Comparison of ENCODE assay signal across 36 cellular contexts in genomic region chr18:29373000-29373399, GRCh38.
"Had no signal": no experiment of that assay in that cellular context is flagged by ENCODE, and none has a peak within 500 bp of the region (broad histone marks: within the 10 kb centered on the region; RNA-seq: fewer than 3 reads in every experiment).

No MANE protein-coding gene starts in this region.

- H3K27ac Mint-ChIP-seq: activated B cell treated with CpG ODN at 0.5 μM for 24 hours; activated CD4-positive, alpha-beta memory T cell treated with anti-CD3 and anti-CD28 coated beads for 36 hours; activated CD4-positive, alpha-beta T cell treated with anti-CD3 and anti-CD28 coated beads, Interleukin-2, amount 10 ng/mL, durations not matched to agents 24 days and 14 days; activated CD8-positive, alpha-beta T cell treated with anti-CD3 and anti-CD28 coated beads for 36 hours; activated naive CD4-positive, alpha-beta T cell treated with anti-CD3 and anti-CD28 coated beads for 36 hours; activated naive CD4-positive, alpha-beta T cell treated with anti-CD3 and anti-CD28 coated beads, Interleukin-2, amount 50 U/mL, for 72 hours; activated naive CD8-positive, alpha-beta T cell treated with anti-CD3 and anti-CD28 coated beads for 36 hours; activated T-cell treated with anti-CD3 and anti-CD28 coated beads, Interleukin-2, amount 50 U/mL, for 72 hours; activated T-helper 1 cell treated with anti-CD3 and anti-CD28 coated beads, Interleukin-12 subunit alpha, Interleukin-12 subunit beta, Interleukin-2, Interleukin-4 antibody, amounts not matched to agents 30 ng/mL and 10 ng/mL and 1 ng/mL, durations not matched to agents 14 hours and 24 hours and 36 hours; activated T-helper 17 cell treated with anti-CD3 and anti-CD28 coated beads, Interleukin-2, amount 50 U/mL, for 72 hours; T-helper 1 cell treated with Interleukin-12 subunit alpha and Interleukin-12 subunit beta and Interleukin-4 antibody, amounts not matched to agents 30 μg/mL and 1 μg/mL, for 36 hours; T-helper 2 cell treated with Interferon-gamma antibody and Interleukin-4, amounts not matched to agents 5 μg/mL and 100 μg/mL, for 36 hours had no signal

- H3K36me3 ChIP-seq: adrenal gland, brain microvascular endothelial cell, breast epithelium had no signal

- H3K27me3 ChIP-seq: adrenal gland, body of pancreas, brain microvascular endothelial cell, breast epithelium had no signal

- H3K27me3 Mint-ChIP-seq: activated B cell treated with CpG ODN at 0.5 μM for 24 hours; activated CD4-positive, alpha-beta memory T cell treated with anti-CD3 and anti-CD28 coated beads for 36 hours; activated CD4-positive, alpha-beta T cell treated with anti-CD3 and anti-CD28 coated beads, Interleukin-2, amount 10 ng/mL, durations not matched to agents 24 days and 14 days; activated CD8-positive, alpha-beta T cell treated with anti-CD3 and anti-CD28 coated beads for 36 hours; activated naive CD8-positive, alpha-beta T cell treated with anti-CD3 and anti-CD28 coated beads for 36 hours; activated T-helper 17 cell treated with anti-CD3 and anti-CD28 coated beads, Interleukin-2, amount 50 U/mL, for 72 hours had no signal

- H3K9me3 ChIP-seq: body of pancreas had no signal

- H3K36me3 Mint-ChIP-seq: activated CD4-positive, alpha-beta memory T cell treated with anti-CD3 and anti-CD28 coated beads for 36 hours; activated naive CD4-positive, alpha-beta T cell treated with anti-CD3 and anti-CD28 coated beads, Interleukin-2, amount 50 U/mL, for 72 hours; activated naive CD8-positive, alpha-beta T cell treated with anti-CD3 and anti-CD28 coated beads for 36 hours had no signal

- H3K4me3 ChIP-seq: adrenal gland, body of pancreas, breast epithelium had no signal

- FAIRE-seq: astrocyte, TTC549 had no signal

- DNase-seq: activated B cell treated with CpG ODN at 0.5 μM for 24 hours; activated CD4-positive, alpha-beta memory T cell treated with anti-CD3 and anti-CD28 coated beads for 36 hours; activated CD4-positive, alpha-beta T cell treated with anti-CD3 and anti-CD28 coated beads for 4 hours; activated CD4-positive, alpha-beta T cell treated with anti-CD3 and anti-CD28 coated beads, Interleukin-2, amount 10 ng/mL, durations not matched to agents 24 days and 14 days; activated CD4-positive, alpha-beta T cell treated with anti-CD3 and anti-CD28 coated beads, Interleukin-2, amount 50 U/mL, for 1 hour; activated CD4-positive, alpha-beta T cell treated with anti-CD3 and anti-CD28 coated beads, Interleukin-2, amount 50 U/mL, for 4 hours; activated CD4-positive, CD25-positive, alpha-beta regulatory T cell treated with anti-CD3 and anti-CD28 coated beads, Interleukin-2, amount 50 U/mL, for 72 hours; activated CD8-positive, alpha-beta memory T cell treated with anti-CD3 and anti-CD28 coated beads, Interleukin-2, amount 50 U/mL, for 4 hours; activated CD8-positive, alpha-beta T cell treated with anti-CD3 and anti-CD28 coated beads for 36 hours; activated effector memory CD4-positive, alpha-beta T cell treated with anti-CD3 and anti-CD28 coated beads, Interleukin-2, amount 50 U/mL, for 16 hours; activated gamma-delta T cell treated with Interleukin-2 at 50 U/mL for 16 hours; activated naive CD4-positive, alpha-beta T cell; activated naive CD4-positive, alpha-beta T cell treated with anti-CD3 and anti-CD28 coated beads for 36 hours; activated naive CD4-positive, alpha-beta T cell treated with anti-CD3 and anti-CD28 coated beads, Interleukin-2, amount 50 U/mL, for 16 hours; activated naive CD8-positive, alpha-beta T cell treated with anti-CD3 and anti-CD28 coated beads for 36 hours; activated T-cell treated with anti-CD3 and anti-CD28 coated beads for 4 hours; activated T-cell treated with anti-CD3 and anti-CD28 coated beads, Interleukin-2, amount 50 U/mL, for 1 hour; activated T-cell treated with anti-CD3 and anti-CD28 coated beads, Interleukin-2, amount 50 U/mL, for 4 hours; activated T-cell treated with anti-CD3 and anti-CD28 coated beads, Interleukin-2, amount 50 U/mL, for 72 hours; adrenal gland; amniotic stem cell; aorta; body of pancreas; brain microvascular endothelial cell; central memory CD4-positive, alpha-beta T cell; T-helper 2 cell; T-helper 9 cell had no signal

- H3K4me3 Mint-ChIP-seq: activated B cell treated with CpG ODN at 0.5 μM for 24 hours; activated CD4-positive, alpha-beta memory T cell treated with anti-CD3 and anti-CD28 coated beads for 36 hours; activated CD4-positive, alpha-beta T cell treated with anti-CD3 and anti-CD28 coated beads, Interleukin-2, amount 10 ng/mL, durations not matched to agents 24 days and 14 days; activated CD8-positive, alpha-beta T cell treated with anti-CD3 and anti-CD28 coated beads for 36 hours; activated naive CD4-positive, alpha-beta T cell treated with anti-CD3 and anti-CD28 coated beads for 36 hours; activated naive CD8-positive, alpha-beta T cell treated with anti-CD3 and anti-CD28 coated beads for 36 hours; activated T-cell treated with anti-CD3 and anti-CD28 coated beads, Interleukin-2, amount 50 U/mL, for 4 hours; activated T-cell treated with anti-CD3 and anti-CD28 coated beads, Interleukin-2, amount 50 U/mL, for 72 hours; activated T-helper 1 cell treated with anti-CD3 and anti-CD28 coated beads, Interleukin-12 subunit alpha, Interleukin-12 subunit beta, Interleukin-2, Interleukin-4 antibody, amounts not matched to agents 30 ng/mL and 10 ng/mL and 1 ng/mL, durations not matched to agents 14 hours and 24 hours and 36 hours; activated T-helper 17 cell treated with anti-CD3 and anti-CD28 coated beads, Interleukin-2, amount 50 U/mL, for 72 hours; T-helper 1 cell treated with Interleukin-12 subunit alpha and Interleukin-12 subunit beta and Interleukin-4 antibody, amounts not matched to agents 30 μg/mL and 1 μg/mL, for 36 hours; T-helper 2 cell treated with Interferon-gamma antibody and Interleukin-4, amounts not matched to agents 5 μg/mL and 100 μg/mL, for 36 hours had no signal

- H3K4me1 ChIP-seq: adrenal gland, body of pancreas, breast epithelium had no signal

- H3K4me1 Mint-ChIP-seq: activated B cell treated with CpG ODN at 0.5 μM for 24 hours; activated CD4-positive, alpha-beta T cell treated with anti-CD3 and anti-CD28 coated beads, Interleukin-2, amount 10 ng/mL, durations not matched to agents 24 days and 14 days; activated naive CD8-positive, alpha-beta T cell treated with anti-CD3 and anti-CD28 coated beads for 36 hours; activated T-helper 17 cell treated with anti-CD3 and anti-CD28 coated beads, Interleukin-2, amount 50 U/mL, for 72 hours had no signal

- H3K27ac ChIP-seq: adrenal gland, body of pancreas, brain microvascular endothelial cell, breast epithelium, VCaP had no signal
